ENCODE assay signal across 16 cellular contexts in genomic region chr5:112914584-112914983, GRCh38. TPM values are rescaled to one million over a fixed set of nuclear protein-coding genes. Genes with fewer than 3 reads are reported as not detected.
A peak's percentile ranks its signal among the peaks of the same experiment; 100 is the strongest.
DNase-seq lines count a peak whose midpoint lies in the region; ATAC-seq and TF ChIP-seq lines count a peak whose summit lies in the region.
"Had no signal": no experiment of that assay in that cellular context is flagged by ENCODE, and none has a peak within 500 bp of the region (broad histone marks: within the 10 kb centered on the region; RNA-seq: fewer than 3 reads in every experiment).

No MANE protein-coding gene starts in this region.

- no peak overlapping the region for H3K4me3 Mint-ChIP-seq in T-helper 17 cell
- no peak overlapping the region for H3K4me3 Mint-ChIP-seq in stimulated activated naive B cell treated with anti-CD40 and anti-IgM and Interleukin-4, amounts not matched to agents 10 μg/mL and 1 μg/mL and 100 μg/mL, for 72 hours
- H3K4me3 Mint-ChIP-seq: dendritic cell treated with granulocyte-macrophage colony-stimulating factor and Interleukin-4, amounts not matched to agents 40 ng/mL and 50 ng/mL, for 4 days had no signal

- peaks cover 27% of the 10 kb centered on the region for H3K4me1 ChIP-seq in mucosa of descending colon (ENCODE audit: low read depth)

- H3K9me3 ChIP-seq in mucosa of descending colon (no peaks in the 10 kb centered on the region), T-helper 17 cell (ENCODE audit: control insufficient read depth, low read length, poor library complexity, severe bottlenecking) (no peaks in the 10 kb centered on the region)
- H3K9me3 ChIP-seq: adrenal gland, BLaER1 had no signal

- H3K27me3 Mint-ChIP-seq in T-helper 17 cell = no peaks in the 10 kb centered on the region
- no peaks in the 10 kb centered on the region for H3K27me3 Mint-ChIP-seq in stimulated activated naive B cell treated with anti-CD40 and anti-IgM and Interleukin-4, amounts not matched to agents 10 μg/mL and 1 μg/mL and 100 μg/mL, for 72 hours
- H3K27me3 Mint-ChIP-seq: dendritic cell treated with granulocyte-macrophage colony-stimulating factor and Interleukin-4, amounts not matched to agents 40 ng/mL and 50 ng/mL, for 4 days had no signal

- H3K9me3 Mint-ChIP-seq in stimulated activated naive B cell treated with anti-CD40 and anti-IgM and Interleukin-4, amounts not matched to agents 10 μg/mL and 1 μg/mL and 100 μg/mL, for 72 hours = no peaks in the 10 kb centered on the region
- H3K9me3 Mint-ChIP-seq: dendritic cell treated with granulocyte-macrophage colony-stimulating factor and Interleukin-4, amounts not matched to agents 40 ng/mL and 50 ng/mL, for 4 days had no signal

- H3K36me3 ChIP-seq in mucosa of descending colon (ENCODE audit: low read depth) = no peaks in the 10 kb centered on the region

- peaks cover 55% of the 10 kb centered on the region for H3K4me1 Mint-ChIP-seq in T-helper 17 cell
- peaks cover 35 to 61% of the 10 kb centered on the region in 2 donors for H3K4me1 Mint-ChIP-seq in stimulated activated naive B cell treated with anti-CD40 and anti-IgM and Interleukin-4, amounts not matched to agents 10 μg/mL and 1 μg/mL and 100 μg/mL, for 72 hours

- H3K4me3 ChIP-seq in choroid plexus epithelial cell (ENCODE audit: low read depth, low read length) (no peak overlapping the region), mucosa of descending colon (no peak overlapping the region)
- H3K4me3 ChIP-seq: adrenal gland, BLaER1 had no signal

- ATAC-seq in mucosa of descending colon (peak; percentile 46), T-helper 17 cell (no peak), GM21423 (IDR thresholded peaks at IDR 0.05; ENCODE audit: unreplicated experiment) (no peak)
- no peak for ATAC-seq in stimulated activated naive B cell treated with anti-CD40 and anti-IgM and Interleukin-4, amounts not matched to agents 10 μg/mL and 1 μg/mL and 100 μg/mL, for 72 hours (replicated peaks)

- no peak for TF ChIP-seq CTCF in choroid plexus epithelial cell (conservative IDR thresholded peaks at IDR 0.05; ENCODE audit: low read depth, low read length)
- TF ChIP-seq CTCF in mucosa of descending colon (IDR thresholded peaks at IDR 0.05) = no peak

- intact Hi-C loops in mucosa of descending colon (cut with DNase I, micrococcal nuclease) = no loop called here

- H3K27ac Mint-ChIP-seq in T-helper 17 cell = no peak overlapping the region
- no peak overlapping the region for H3K27ac Mint-ChIP-seq in stimulated activated naive B cell treated with anti-CD40 and anti-IgM and Interleukin-4, amounts not matched to agents 10 μg/mL and 1 μg/mL and 100 μg/mL, for 72 hours
- H3K27ac Mint-ChIP-seq: dendritic cell treated with granulocyte-macrophage colony-stimulating factor and Interleukin-4, amounts not matched to agents 40 ng/mL and 50 ng/mL, for 4 days had no signal

- peak; percentile 34 for DNase-seq in EH (ENCODE audit: low read depth)
- peak; percentile 35 for DNase-seq in NCI-H226
- DNase-seq in choroid plexus epithelial cell (ENCODE audit: low read depth) = peak; percentile 31
- DNase-seq in mucosa of descending colon = no peak
- DNase-seq in T-helper 17 cell = no peak
- no peak for DNase-seq in stimulated activated naive B cell treated with anti-CD40 and anti-IgM and Interleukin-4, amounts not matched to agents 10 μg/mL and 1 μg/mL and 100 μg/mL, for 72 hours
- DNase-seq in NK-92 (lab: John Stamatoyannopoulos, UW; ENCODE audit: unreplicated experiment) = no peak
- DNase-seq: activated T-cell treated with anti-CD3 and anti-CD28 coated beads for 4 hours; adrenal gland; DMS79; NCI-H1105 treated with DMSO at 0.1 percent for 48 hours; stimulated activated CD4-positive, alpha-beta T cell treated with anti-CD3 and anti-CD28 coated beads, Interleukin-1b, Interleukin-23, amount 100 ng/mL, for 48 hours; stimulated activated CD8-positive, alpha-beta memory T cell treated with anti-CD3 and anti-CD28 coated beads, Interleukin-4, amount 100 ng/mL, for 48 hours had no signal

- H3K36me3 Mint-ChIP-seq in T-helper 17 cell (ENCODE audit: low read depth) = peaks cover 10% of the 10 kb centered on the region
- peaks cover 43 to 68% of the 10 kb centered on the region in 2 donors for H3K36me3 Mint-ChIP-seq in stimulated activated naive B cell treated with anti-CD40 and anti-IgM and Interleukin-4, amounts not matched to agents 10 μg/mL and 1 μg/mL and 100 μg/mL, for 72 hours

RNA-seq across cellular contexts. Expression of gene REEP5, which starts 7.4 kb away (rescaled TPM):
- total RNA-seq in mucosa of descending colon (10 to 100 TPM; 58.6 to 83.8 (median 75.7) TPM), T-helper 17 cell (10 to 100 TPM; 38.1 to 46.5 TPM)

RNA-seq across cellular contexts. Expression of gene SRP19, which starts 53.5 kb away (rescaled TPM):
- total RNA-seq in mucosa of descending colon (10 to 100 TPM; 22.0 to 32.0 (median 26.9) TPM), T-helper 17 cell (10 to 100 TPM; 39.9 to 43.0 TPM)

Comparison
In these comparisons a context has a peak if more than half of its experiments do, and no peak if none do; other contexts are left out.
1. DNase-seq: peak in EH (single experiment), NCI-H226 (single experiment) and choroid plexus epithelial cell (single experiment); none in mucosa of descending colon (0 of 3), T-helper 17 cell (0 of 3), stimulated activated naive B cell treated with anti-CD40 and anti-IgM and Interleukin-4, amounts not matched to agents 10 μg/mL and 1 μg/mL and 100 μg/mL, for 72 hours (single experiment) and NK-92 (single experiment).